In genomic region chr5:51386916-51387853, GRCh38 we compare ENCODE assay signal across 12 cellular contexts. TPM values are rescaled to one million over a fixed set of nuclear protein-coding genes. Genes with fewer than 3 reads are reported as not detected.
DNase-seq lines count a peak whose midpoint lies in the region; ATAC-seq, FAIRE-seq and TF ChIP-seq lines count a peak whose summit lies in the region.
"Had no signal": no experiment of that assay in that cellular context is flagged by ENCODE, and none has a peak within 500 bp of the region (broad histone marks: within the 10 kb centered on the region; RNA-seq: fewer than 3 reads in every experiment).

No MANE protein-coding gene starts in this region.

- no peak overlapping the region for H3K27ac Mint-ChIP-seq in effector memory CD8-positive, alpha-beta T cell

- peak overlapping the region in 2 of 3 experiments; percentile 14 to 45 for H3K4me3 ChIP-seq in endothelial cell of umbilical vein (replicated peaks in 1 of 3; ENCODE audit: insufficient read depth in 1 of 3, low read depth in 1 of 3, low read length in 3 of 3)

- peaks cover 5 to 7% of the 10 kb centered on the region in 2 donors for H3K9me3 Mint-ChIP-seq in effector memory CD8-positive, alpha-beta T cell

- H3K9me1 ChIP-seq in endothelial cell of umbilical vein (replicated peaks; ENCODE audit: control insufficient read depth, extremely low read depth, insufficient read depth, low read length): no peaks in the 10 kb centered on the region

- intact Hi-C loops in endothelial cell of umbilical vein (cut with micrococcal nuclease): loop anchor here (1.0 kb wide), 1 partner anchor 46 kb away; no protein-coding TSS in a partner anchor

- no peak overlapping the region for H3K4me3 Mint-ChIP-seq in effector memory CD8-positive, alpha-beta T cell

- peak overlapping the region; percentile 46 for H2AFZ ChIP-seq in endothelial cell of umbilical vein (ENCODE audit: low read depth, low read length)

- peaks cover 11% of the 10 kb centered on the region for H3K4me1 ChIP-seq in endothelial cell of umbilical vein (ENCODE audit: control insufficient read depth, extremely low read depth, insufficient read depth, low read length)

- no TSS peak for BruUV-seq in endothelial cell of umbilical vein (replicated peaks; lab: Mats Ljungman, UMichigan)

- H3K36me3 Mint-ChIP-seq in effector memory CD8-positive, alpha-beta T cell (ENCODE audit: insufficient read depth): no peaks in the 10 kb centered on the region

- no peaks in the 10 kb centered on the region for H3K4me1 Mint-ChIP-seq in effector memory CD8-positive, alpha-beta T cell (ENCODE audit: low read depth in 2 of 2)

- dilution Hi-C loops in endothelial cell of umbilical vein (cut with MboI; ENCODE audit: extremely low pct_ligation_motif_present, low sequenced_read_pairs): no loop called here

- DNase-seq in DMS153 (lab: John Stamatoyannopoulos, UW) (peak; percentile 48), MV-4-11 (lab: John Stamatoyannopoulos, UW) (peak; percentile 51), endothelial cell of umbilical vein (ENCODE audit: low read depth, low spot score) (peak; percentile 10), omental fat pad (ENCODE audit: low spot score) (peak; percentile 37), GF-D8 (lab: John Stamatoyannopoulos, UW) (no peak)
- no peak for DNase-seq in effector memory CD8-positive, alpha-beta T cell
- DNase-seq: NCI-H2081 treated with DMSO at 0.1 percent for 48 hours, T1000 had no signal

- H3K27me3 ChIP-seq in endothelial cell of umbilical vein (ENCODE audit: control insufficient read depth in 2 of 2, insufficient read depth in 2 of 2, low read length in 2 of 2): peaks cover 36 to 69% of the 10 kb centered on the region in 2 experiments

- TF ChIP-seq CTCF in endothelial cell of umbilical vein (IDR thresholded peaks at IDR 0.05; ENCODE audit: extremely low read depth in 1 of 2, insufficient read depth in 1 of 2, low read depth in 1 of 2, low read length in 2 of 2) (no peak), omental fat pad (IDR thresholded peaks at IDR 0.05) (no peak)

- H3K9me3 ChIP-seq in endothelial cell of umbilical vein (replicated peaks; ENCODE audit: control insufficient read depth, insufficient read depth, low read length): no peaks in the 10 kb centered on the region
- H3K9me3 ChIP-seq: upper lobe of left lung had no signal

- TF ChIP-seq POLR2A in endothelial cell of umbilical vein (IDR thresholded peaks at IDR 0.05; ENCODE audit: low read depth, low read length): no peak

- CTCF ChIA-PET in endothelial cell of umbilical vein (lab: Charles Lee): interaction anchor here (0.8 to 1.4 kb wide), 3 partner anchors 10 to 442 kb away, joined by 3 to 5 read pairs (median 3); no protein-coding TSS in a partner anchor

- no peaks in the 10 kb centered on the region for H4K20me1 ChIP-seq in endothelial cell of umbilical vein (replicated peaks; ENCODE audit: control insufficient read depth, extremely low read depth, insufficient read depth, low read length)

- POLR2A ChIA-PET in endothelial cell of umbilical vein (lab: Charles Lee): no interaction called here

- no peak overlapping the region for H3K27ac ChIP-seq in endothelial cell of umbilical vein (ENCODE audit: insufficient read depth, low read depth, low read length)
- H3K27ac ChIP-seq: upper lobe of left lung had no signal

- no peaks in the 10 kb centered on the region for H3K79me2 ChIP-seq in endothelial cell of umbilical vein (ENCODE audit: control insufficient read depth, insufficient read depth, low read length)

- ATAC-seq in omental fat pad (ENCODE audit: low FRiP score) (no peak), GM21723 (IDR thresholded peaks at IDR 0.05; ENCODE audit: unreplicated experiment) (no peak), HG02870 (IDR thresholded peaks at IDR 0.05; ENCODE audit: unreplicated experiment) (no peak)
- no peak for ATAC-seq in effector memory CD8-positive, alpha-beta T cell (replicated peaks)

- no peak for FAIRE-seq in endothelial cell of umbilical vein (lab: Jason Lieb, UNC)

- no peak overlapping the region for H3K9ac ChIP-seq in endothelial cell of umbilical vein (replicated peaks; ENCODE audit: extremely low read depth, insufficient read depth, low read length)

- H3K27me3 Mint-ChIP-seq in effector memory CD8-positive, alpha-beta T cell: peaks cover 42 to 94% of the 10 kb centered on the region in 2 donors

- peak overlapping the region; percentile 55 for H3K4me2 ChIP-seq in endothelial cell of umbilical vein (ENCODE audit: insufficient read depth, low read length)

- no peaks in the 10 kb centered on the region for H3K36me3 ChIP-seq in endothelial cell of umbilical vein (ENCODE audit: control insufficient read depth in 2 of 2, extremely low read depth in 1 of 2, insufficient read depth in 2 of 2, low read length in 2 of 2)
- H3K36me3 ChIP-seq: upper lobe of left lung had no signal

TF ChIP-seq in endothelial cell of umbilical vein, 7 proteins besides CTCF, POLR2A, EP300 and RAD21:
- TF ChIP-seq FOS (IDR thresholded peaks at IDR 0.05; ENCODE audit: borderline replicate concordance, insufficient read depth, low read length): no peak
- TF ChIP-seq, protein P1, sequence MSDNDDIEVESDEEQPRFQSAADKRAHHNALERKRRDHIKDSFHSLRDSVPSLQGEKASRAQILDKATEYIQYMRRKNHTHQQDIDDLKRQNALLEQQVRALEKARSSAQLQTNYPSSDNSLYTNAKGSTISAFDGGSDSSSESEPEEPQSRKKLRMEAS (IDR thresholded peaks at IDR 0.05; ENCODE audit: insufficient read depth, insufficient read length): no peak
- no peak for TF ChIP-seq POLR2AphosphoS5 (IDR thresholded peaks at IDR 0.05; ENCODE audit: insufficient read depth, low read depth, low read length)
- no peak for TF ChIP-seq GATA2 (IDR thresholded peaks at IDR 0.05; ENCODE audit: insufficient read depth, insufficient read length, low read depth, low read length)
- TF ChIP-seq JUN (IDR thresholded peaks at IDR 0.05; ENCODE audit: borderline replicate concordance, insufficient read depth, insufficient read length, low read depth): no peak
- TF ChIP-seq MYC (IDR thresholded peaks at IDR 0.05; ENCODE audit: low read depth, low read length): no peak
- TF ChIP-seq EZH2 (IDR thresholded peaks at IDR 0.05; ENCODE audit: borderline replicate concordance, low read depth, low read length, severe bottlenecking): peak; percentile 14

RNA-seq across cellular contexts. Expression of gene ISL1, which starts 3.9 kb away (rescaled TPM):
- 0.53 and 1.1 TPM in 2 replicates for total RNA-seq in endothelial cell of umbilical vein
- polyA plus RNA-seq in endothelial cell of umbilical vein: 0.13 and 0.28 TPM in 2 replicates
- 0.48 and 0.54 TPM in 2 replicates for polyA plus RNA-seq in endothelial cell of umbilical vein (2011; cell fraction: cytosol; rRNA removed)
- polyA plus RNA-seq in endothelial cell of umbilical vein (2011; cell fraction: nucleus; rRNA removed): 0.34 and 0.61 TPM in 2 replicates
- polyA plus RNA-seq in endothelial cell of umbilical vein (2012): 0.51 and 0.65 TPM in 2 replicates
- polyA minus RNA-seq in endothelial cell of umbilical vein: 0.19 and 0.27 TPM in 2 replicates
- not detected for polyA minus RNA-seq in endothelial cell of umbilical vein (2011; cell fraction: cytosol; rRNA and poly(A)+ RNA removed)
- 0.24 and 0.43 TPM in 2 replicates for polyA minus RNA-seq in endothelial cell of umbilical vein (2011; cell fraction: nucleus; rRNA and poly(A)+ RNA removed)
- total RNA-seq in omental fat pad: 1 to 10 TPM in 3 of 4 donors, under 1 TPM in 1; 0.63 to 5.4 (median 3.3) TPM
- total RNA-seq: cerebellum, upper lobe of left lung had no signal

Comparison
In these comparisons a context has a peak if more than half of its experiments do, and no peak if none do; other contexts are left out.
1. DNase-seq: peak in DMS153 (single experiment), MV-4-11 (single experiment), endothelial cell of umbilical vein (single experiment) and omental fat pad (single experiment); none in effector memory CD8-positive, alpha-beta T cell (0 of 3) and GF-D8 (single experiment).